ENCODE assay signal across 9 cellular contexts in genomic region chr16:3578610-3579551, GRCh38. TPM values are rescaled to one million over a fixed set of nuclear protein-coding genes. Genes with fewer than 3 reads are reported as not detected.
DNase-seq lines count a peak whose midpoint lies in the region; ATAC-seq, FAIRE-seq and TF ChIP-seq lines count a peak whose summit lies in the region.
"Had no signal": no experiment of that assay in that cellular context is flagged by ENCODE, and none has a peak within 500 bp of the region (broad histone marks: within the 10 kb centered on the region; RNA-seq: fewer than 3 reads in every experiment).

No MANE protein-coding gene starts in this region.

- peaks cover 47% of the 10 kb centered on the region for H3K36me3 Mint-ChIP-seq in activated CD8-positive, alpha-beta T cell treated with anti-CD3 and anti-CD28 coated beads, Interleukin-2, amount 10 ng/mL, durations not matched to agents 7 days and 5 days (ENCODE audit: low read depth)

- CTCF ChIA-PET in activated CD8-positive, alpha-beta T cell treated with anti-CD3 and anti-CD28 coated beads, Interleukin-2, amount 10 ng/mL, durations not matched to agents 7 days and 5 days (lab: Charles Lee) = interaction anchor here (0.5 to 0.9 kb wide), 3 partner anchors 32 to 126 kb away, joined by 3 read pairs; no protein-coding TSS in a partner anchor
- CTCF ChIA-PET in HepG2 (lab: Yijun Ruan, JAX; ENCODE audit: low intra/inter-chr PET ratio, low total read pairs) = no interaction called here

- POLR2A ChIA-PET in activated CD8-positive, alpha-beta T cell treated with anti-CD3 and anti-CD28 coated beads, Interleukin-2, amount 10 ng/mL, durations not matched to agents 7 days and 5 days (lab: Charles Lee) = interaction anchor here (0.7 to 2.6 kb wide), 6 partner anchors 11 to 616 kb away, joined by 3 to 16 read pairs (median 4); partner anchors contain the start of gene SLX4
- POLR2A ChIA-PET in HepG2 (lab: Yijun Ruan, JAX) = no interaction called here

- no peak for TF ChIP-seq POLR2A in HepG2 (IDR thresholded peaks at IDR 0.05; ENCODE audit: insufficient read depth in 1 of 2, low read depth in 2 of 2, low read length in 2 of 2)

- H3K27me3 ChIP-seq in HepG2 (ENCODE audit: control insufficient read depth in 1 of 2, insufficient read depth in 2 of 2, low read length in 2 of 2) = peaks cover 3 to 8% of the 10 kb centered on the region in 2 experiments; a peak in 4 of 5 replicates

- H3K4me1 Mint-ChIP-seq in activated CD8-positive, alpha-beta T cell treated with anti-CD3 and anti-CD28 coated beads, Interleukin-2, amount 10 ng/mL, durations not matched to agents 7 days and 5 days (ENCODE audit: low read depth) = peaks cover 59% of the 10 kb centered on the region

- ATAC-seq in HG03571 (IDR thresholded peaks at IDR 0.05; ENCODE audit: unreplicated experiment) (peak; percentile 61), HepG2 (peak; percentile 17; the same call in 2 of the 3 replicates)
- ATAC-seq in activated CD8-positive, alpha-beta T cell treated with anti-CD3 and anti-CD28 coated beads, Interleukin-2, amount 10 ng/mL, durations not matched to agents 7 days and 5 days = peak; percentile 66

- no peak for TF ChIP-seq CTCF in HepG2 (CRISPR knock-in tag; IDR thresholded peaks at IDR 0.05)

- no peak overlapping the region for H2AFZ ChIP-seq in HepG2 (ENCODE audit: low read length)

- no peak overlapping the region for H3K9ac ChIP-seq in HepG2 (ENCODE audit: insufficient read depth, low read depth, low read length)

- peaks cover 0 to 2% of the 10 kb centered on the region in 2 experiments; a peak in 1 of 5 replicates for H3K36me3 ChIP-seq in HepG2 (replicated peaks in 1 of 2; ENCODE audit: control insufficient read depth in 1 of 2, insufficient read depth in 2 of 2, low read length in 2 of 2)

- DNase-seq in activated T-cell treated with anti-CD3 and anti-CD28 coated beads for 1 hour (ENCODE audit: low read depth) (peak; percentile 40), activated T-cell treated with anti-CD3 and anti-CD28 coated beads for 4 hours (no peak), HepG2 (ENCODE audit: low spot score) (no peak), nucleus accumbens (lab: John Stamatoyannopoulos, UW) (no peak), DMS114 treated with DMSO at 0.1 percent for 48 hours (lab: John Stamatoyannopoulos, UW; ENCODE audit: unreplicated experiment) (no peak), SW 1271 (lab: John Stamatoyannopoulos, UW) (no peak)
- DNase-seq in activated CD8-positive, alpha-beta T cell treated with anti-CD3 and anti-CD28 coated beads, Interleukin-2, amount 10 ng/mL, durations not matched to agents 7 days and 5 days = peak; percentile 90

- H3K79me2 ChIP-seq in HepG2 (ENCODE audit: insufficient read depth, low read length) = no peaks in the 10 kb centered on the region

- H3K4me3 ChIP-seq in HepG2 (replicated peaks in 1 of 3; ENCODE audit: insufficient read depth in 1 of 3, low read depth in 2 of 3, low read length in 3 of 3) = no peak overlapping the region; a peak in 1 of 6 replicates

- FAIRE-seq in HepG2 (lab: Jason Lieb, UNC) = no peak
- FAIRE-seq: colon had no signal

- in situ Hi-C loops in HepG2 (cut with HindIII; ENCODE audit: extremely low pct_ligation_motif_present, low pct_unique_long_range_greater_than_20kb) = no loop called here

- no peaks in the 10 kb centered on the region for H3K27me3 Mint-ChIP-seq in activated CD8-positive, alpha-beta T cell treated with anti-CD3 and anti-CD28 coated beads, Interleukin-2, amount 10 ng/mL, durations not matched to agents 7 days and 5 days (ENCODE audit: low read depth)

- peak overlapping the region; percentile 18; the same call in 1 of the 2 replicates for H3K4me2 ChIP-seq in HepG2 (ENCODE audit: low read depth, low read length)

- no peak for TF ChIP-seq EP300 in HepG2 (IDR thresholded peaks at IDR 0.05; ENCODE audit: low read depth in 2 of 2, low read length in 2 of 2)
- TF ChIP-seq EP300 in HepG2 (CRISPR knock-in tag; IDR thresholded peaks at IDR 0.05; ENCODE audit: borderline replicate concordance) = no peak

- H3K27ac Mint-ChIP-seq in activated CD8-positive, alpha-beta T cell treated with anti-CD3 and anti-CD28 coated beads, Interleukin-2, amount 10 ng/mL, durations not matched to agents 7 days and 5 days = peak overlapping the region; percentile 99

- no TSS peak for BruUV-seq in HepG2 (replicated peaks; lab: Mats Ljungman, UMichigan)

- H4K20me1 ChIP-seq in HepG2 (ENCODE audit: insufficient read depth, low read length) = no peaks in the 10 kb centered on the region

- H3K4me3 Mint-ChIP-seq in activated CD8-positive, alpha-beta T cell treated with anti-CD3 and anti-CD28 coated beads, Interleukin-2, amount 10 ng/mL, durations not matched to agents 7 days and 5 days = peak overlapping the region; percentile 96

- no peak overlapping the region for H3K27ac ChIP-seq in HepG2 (ENCODE audit: extremely low read length, insufficient read depth, low read length)

- no peak for TF ChIP-seq RAD21 in HepG2 (CRISPR knock-in tag; IDR thresholded peaks at IDR 0.05)

- 0 out of 2 replicates have a peak, but pooled peaks cover 15% of the 10 kb centered on the region for H3K4me1 ChIP-seq in HepG2 (ENCODE audit: insufficient read depth, low read length)

- no peaks in the 10 kb centered on the region for H3K9me3 ChIP-seq in HepG2 (ENCODE audit: low read length)

- 22% methylated on average over 3 of the region's 20 CpGs for WGBS in HepG2 (ENCODE audit: low lambda C conversion rate)

- intact Hi-C loops in HepG2 (cut with micrococcal nuclease; ENCODE audit: unreplicated experiment) = no loop called here

- no peaks in the 10 kb centered on the region for H3K9me3 Mint-ChIP-seq in activated CD8-positive, alpha-beta T cell treated with anti-CD3 and anti-CD28 coated beads, Interleukin-2, amount 10 ng/mL, durations not matched to agents 7 days and 5 days (ENCODE audit: insufficient read depth)

RNA-seq across cellular contexts. Expression of gene NLRC3, which starts 1.7 kb away (rescaled TPM):
- 10 to 100 TPM; 92.6 to 94.6 TPM for total RNA-seq in activated CD8-positive, alpha-beta T cell treated with anti-CD3 and anti-CD28 coated beads, Interleukin-2, amount 10 ng/mL, durations not matched to agents 7 days and 5 days
- not detected in 2 replicates for total RNA-seq in HepG2 (2016; rRNA removed; fragmentation: Illumina TruSeq; extraction: Trizol)
- total RNA-seq in HepG2 (2016; cell fraction: cytosol; rRNA removed; fragmentation: Illumina TruSeq; extraction: Trizol; ENCODE audit: low read depth) = not detected in 2 replicates
- 0.09 TPM in 1 of 2 replicates, not detected in the other for total RNA-seq in HepG2 (2016; cell fraction: insoluble cytoplasmic fraction; rRNA removed; fragmentation: Illumina TruSeq; extraction: Trizol)
- total RNA-seq in HepG2 (2016; cell fraction: membrane; rRNA removed; fragmentation: Illumina TruSeq; extraction: Trizol) = not detected in 2 replicates
- total RNA-seq in HepG2 (2016; cell fraction: nucleus; rRNA removed; fragmentation: Illumina TruSeq; extraction: Trizol) = not detected in 2 replicates
- polyA plus RNA-seq in HepG2 (2011; rRNA removed) = 0.01 TPM in 1 of 2 replicates, not detected in the other
- polyA plus RNA-seq in HepG2 (2011; cell fraction: cytosol; rRNA removed) = not detected in 2 replicates
- 0.02 TPM in 1 of 2 replicates, not detected in the other for polyA plus RNA-seq in HepG2 (2011; cell fraction: nucleus; rRNA removed)
- 0.09 and 0.11 TPM in 2 replicates for polyA plus RNA-seq in HepG2 (2012)
- not detected in 2 replicates for polyA plus RNA-seq in HepG2 (2016; cell fraction: cytosol; fragmentation: Illumina TruSeq; extraction: Trizol; ENCODE audit: low read depth)
- not detected in 2 replicates for polyA plus RNA-seq in HepG2 (2016; cell fraction: insoluble cytoplasmic fraction; fragmentation: Illumina TruSeq; extraction: Trizol; ENCODE audit: low read depth)
- not detected in 2 replicates for polyA plus RNA-seq in HepG2 (2016; cell fraction: membrane; fragmentation: Illumina TruSeq; extraction: Trizol; ENCODE audit: low read depth)
- not detected in 2 replicates for polyA plus RNA-seq in HepG2 (2016; cell fraction: nucleus; fragmentation: Illumina TruSeq; extraction: Trizol; ENCODE audit: insufficient read depth, low read depth)
- 0.07 TPM in 1 of 2 replicates, not detected in the other for polyA minus RNA-seq in HepG2 (2011; rRNA and poly(A)+ RNA removed; ENCODE audit: low replicate concordance)
- not detected in 2 replicates for polyA minus RNA-seq in HepG2 (2011; cell fraction: cytosol; rRNA and poly(A)+ RNA removed)
- not detected in 2 replicates for polyA minus RNA-seq in HepG2 (2011; cell fraction: nucleus; rRNA and poly(A)+ RNA removed)

RNA-seq across cellular contexts. Expression of gene SLX4, which starts 32.5 kb away (rescaled TPM):
- 10 to 100 TPM; 16.3 to 16.5 TPM for total RNA-seq in activated CD8-positive, alpha-beta T cell treated with anti-CD3 and anti-CD28 coated beads, Interleukin-2, amount 10 ng/mL, durations not matched to agents 7 days and 5 days
- 2.5 and 3.6 TPM in 2 replicates for total RNA-seq in HepG2 (2016; rRNA removed; fragmentation: Illumina TruSeq; extraction: Trizol)
- total RNA-seq in HepG2 (2016; cell fraction: cytosol; rRNA removed; fragmentation: Illumina TruSeq; extraction: Trizol; ENCODE audit: low read depth) = 0.97 and 1.0 TPM in 2 replicates
- 2.1 and 3.8 TPM in 2 replicates for total RNA-seq in HepG2 (2016; cell fraction: insoluble cytoplasmic fraction; rRNA removed; fragmentation: Illumina TruSeq; extraction: Trizol)
- 1.3 and 1.6 TPM in 2 replicates for total RNA-seq in HepG2 (2016; cell fraction: membrane; rRNA removed; fragmentation: Illumina TruSeq; extraction: Trizol)
- total RNA-seq in HepG2 (2016; cell fraction: nucleus; rRNA removed; fragmentation: Illumina TruSeq; extraction: Trizol) = 7.6 and 7.9 TPM in 2 replicates
- polyA plus RNA-seq in HepG2 (2011; rRNA removed) = 1.1 and 1.3 TPM in 2 replicates
- 0.40 and 0.46 TPM in 2 replicates for polyA plus RNA-seq in HepG2 (2011; cell fraction: cytosol; rRNA removed)
- 5.4 and 5.9 TPM in 2 replicates for polyA plus RNA-seq in HepG2 (2011; cell fraction: nucleus; rRNA removed)
- polyA plus RNA-seq in HepG2 (2012) = 0.97 and 1.2 TPM in 2 replicates
- 0.16 and 0.18 TPM in 2 replicates for polyA plus RNA-seq in HepG2 (2016; cell fraction: cytosol; fragmentation: Illumina TruSeq; extraction: Trizol; ENCODE audit: low read depth)
- polyA plus RNA-seq in HepG2 (2016; cell fraction: insoluble cytoplasmic fraction; fragmentation: Illumina TruSeq; extraction: Trizol; ENCODE audit: low read depth) = 1.1 and 1.7 TPM in 2 replicates
- 0.21 and 0.31 TPM in 2 replicates for polyA plus RNA-seq in HepG2 (2016; cell fraction: membrane; fragmentation: Illumina TruSeq; extraction: Trizol; ENCODE audit: low read depth)
- polyA plus RNA-seq in HepG2 (2016; cell fraction: nucleus; fragmentation: Illumina TruSeq; extraction: Trizol; ENCODE audit: insufficient read depth, low read depth) = 12.5 and 14.1 TPM in 2 replicates
- 1.5 and 3.9 TPM in 2 replicates for polyA minus RNA-seq in HepG2 (2011; rRNA and poly(A)+ RNA removed; ENCODE audit: low replicate concordance)
- polyA minus RNA-seq in HepG2 (2011; cell fraction: cytosol; rRNA and poly(A)+ RNA removed) = 0.89 and 1.1 TPM in 2 replicates
- polyA minus RNA-seq in HepG2 (2011; cell fraction: nucleus; rRNA and poly(A)+ RNA removed) = 4.4 and 5.1 TPM in 2 replicates

Comparison
In these comparisons a context has a peak if more than half of its experiments do, and no peak if none do; other contexts are left out.
1. DNase-seq: peak in activated T-cell treated with anti-CD3 and anti-CD28 coated beads for 1 hour (single experiment) and activated CD8-positive, alpha-beta T cell treated with anti-CD3 and anti-CD28 coated beads, Interleukin-2, amount 10 ng/mL, durations not matched to agents 7 days and 5 days (single experiment); none in activated T-cell treated with anti-CD3 and anti-CD28 coated beads for 4 hours (single experiment), HepG2 (single experiment), nucleus accumbens (0 of 56), DMS114 treated with DMSO at 0.1 percent for 48 hours (single experiment) and SW 1271 (0 of 2).
2. RNA of gene NLRC3, which starts 1.7 kb away (total RNA-seq): 92.6 to 94.6 TPM in activated CD8-positive, alpha-beta T cell treated with anti-CD3 and anti-CD28 coated beads, Interleukin-2, amount 10 ng/mL, durations not matched to agents 7 days and 5 days; 0.09 TPM in HepG2; every median in the first group is over 10 times any median in the second.
3. Peak in every context shown above with its lines, with median percentiles within 50 percentile points of each other: ATAC-seq.